9 cellular contexts compared by ENCODE assay signal in the genomic region with DNA sequence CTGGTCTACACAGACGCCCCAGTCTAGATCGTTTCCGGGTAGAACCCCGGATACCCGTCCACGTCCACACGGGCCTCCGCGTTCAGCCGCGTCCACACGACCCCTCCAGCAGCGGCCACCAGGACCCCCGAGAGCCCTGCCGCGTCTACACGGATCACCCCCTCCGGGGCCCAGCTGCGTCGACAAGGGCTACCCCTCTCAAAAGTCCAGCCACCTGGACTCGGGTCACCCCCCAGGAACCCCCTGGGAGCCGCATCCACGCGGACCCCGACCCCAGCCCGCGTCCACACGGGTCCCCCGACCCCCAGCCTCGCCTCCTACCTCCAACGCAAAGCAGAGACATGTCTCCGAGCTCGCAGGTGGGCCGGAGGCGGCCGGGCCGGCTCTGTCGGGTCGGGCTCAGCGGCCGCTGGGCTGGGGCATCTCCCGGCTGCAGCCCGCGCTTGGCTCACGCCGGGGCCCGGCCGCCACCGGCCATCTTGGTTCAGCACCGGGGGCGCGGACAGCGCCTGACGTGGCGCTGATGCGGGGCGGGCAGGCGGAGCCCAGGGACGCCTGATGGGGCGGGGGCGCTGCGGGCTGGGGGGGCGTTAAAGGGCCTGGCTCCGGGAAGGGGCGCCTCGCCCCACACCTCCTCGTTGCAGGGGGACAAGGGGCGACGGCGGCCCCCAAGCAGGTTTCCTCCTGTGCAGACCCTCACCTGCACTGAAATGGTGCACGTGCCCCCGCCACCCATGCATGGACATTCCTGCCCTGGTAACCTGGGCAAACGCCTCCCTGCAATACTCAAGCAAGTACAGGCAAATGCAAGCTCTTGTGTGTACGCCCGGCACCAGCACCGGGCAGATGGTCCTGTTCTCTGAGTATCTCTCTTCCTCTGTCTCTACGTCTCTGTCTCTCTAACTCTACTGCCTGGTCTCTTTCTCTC. TPM values are rescaled to one million over a fixed set of nuclear protein-coding genes. Genes with fewer than 3 reads are reported as not detected.
DNase-seq lines count a peak whose midpoint lies in the region; ATAC-seq, FAIRE-seq and TF ChIP-seq lines count a peak whose summit lies in the region.
"Had no signal": no experiment of that assay in that cellular context is flagged by ENCODE, and none has a peak within 500 bp of the region (broad histone marks: within the 10 kb centered on the region; RNA-seq: fewer than 3 reads in every experiment).

A gene (minus strand): TSS at position 498 of the 928 bp plus-strand sequence. CDS start 155 bp downstream, at position 343.

- DNase-seq in GM13977 (ENCODE audit: low spot score) (peak; percentile 85), NCI-H226 (peak; percentile 65), fibroblast of mammary gland (ENCODE audit: low read depth) (peak; percentile 20), neuronal stem cell (ENCODE audit: low spot score) (peak; percentile 79), GOT3 (lab: John Stamatoyannopoulos, UW) (no peak), small intestine (no peak)
- DNase-seq in activated T-cell treated with anti-CD3 and anti-CD28 coated beads, Interleukin-2, amount 50 U/mL, for 24 hours = peak; percentile 68

- H2BK12ac ChIP-seq in neuronal stem cell (ENCODE audit: low read length) = peak within 1 kb of the TSS; percentile 90

- no peaks in the 10 kb centered on the region for H3K79me1 ChIP-seq in neuronal stem cell (ENCODE audit: low read depth, low read length)

- H4K8ac ChIP-seq in neuronal stem cell (ENCODE audit: low read depth, low read length) = no peak within 1 kb of the TSS

- FAIRE-seq in small intestine (lab: Jason Lieb, UNC) = no peak

- H3K4me1 ChIP-seq in neuronal stem cell (ENCODE audit: control insufficient read depth in 2 of 2, insufficient read depth in 1 of 2, low read depth in 1 of 2, low read length in 2 of 2) (peaks cover 21 to 22% of the 10 kb centered on the region in 2 donors), small intestine (ENCODE audit: control insufficient read depth in 2 of 2, insufficient read depth in 1 of 2, low read depth in 1 of 2, low read length in 1 of 2) (peaks cover 0 to 2% of the 10 kb centered on the region in 2 donors)

- ATAC-seq in GM21717 (IDR thresholded peaks at IDR 0.05; ENCODE audit: unreplicated experiment) = no peak

- H2BK15ac ChIP-seq in neuronal stem cell (ENCODE audit: low read length) = peak within 1 kb of the TSS; percentile 37

- H3K9ac ChIP-seq in neuronal stem cell (ENCODE audit: low read depth, low read length, poor library complexity) = no peak within 1 kb of the TSS

- H2AFZ ChIP-seq in neuronal stem cell (ENCODE audit: low read length) = peak within 1 kb of the TSS; percentile 93

- H3K14ac ChIP-seq in neuronal stem cell (ENCODE audit: low read length) = no peak within 1 kb of the TSS

- H2AK5ac ChIP-seq in neuronal stem cell (ENCODE audit: low read depth, low read length) = no peak within 1 kb of the TSS

- H3K27me3 Mint-ChIP-seq in activated T-cell treated with anti-CD3 and anti-CD28 coated beads, Interleukin-2, amount 50 U/mL, for 24 hours = peaks cover 80% of the 10 kb centered on the region

- H2BK5ac ChIP-seq in neuronal stem cell (ENCODE audit: low read length) = no peak within 1 kb of the TSS

- H3K27me3 ChIP-seq in neuronal stem cell (ENCODE audit: control insufficient read depth in 3 of 3, insufficient read depth in 3 of 3, low read depth in 1 of 3, low read length in 3 of 3) (peaks cover 0 to 16% (median 5%) of the 10 kb centered on the region in 3 experiments), small intestine (ENCODE audit: control insufficient read depth in 2 of 2, insufficient read depth in 2 of 2, low read length in 2 of 2) (peaks cover 3 to 16% of the 10 kb centered on the region in 2 donors)

- in situ Hi-C loops in GM13977 (cut with MboI; ENCODE audit: low pct_unique_long_range_greater_than_20kb, low sequenced_read_pairs, unreplicated experiment) = no loop called here

- no peak within 1 kb of the TSS for H3K4me3 Mint-ChIP-seq in activated T-cell treated with anti-CD3 and anti-CD28 coated beads, Interleukin-2, amount 50 U/mL, for 24 hours

- H3K9me3 ChIP-seq in neuronal stem cell (replicated peaks in 1 of 2; ENCODE audit: control insufficient read depth in 2 of 2, insufficient read depth in 1 of 2, low read depth in 1 of 2, low read length in 2 of 2) (no peaks in the 10 kb centered on the region), small intestine (ENCODE audit: control insufficient read depth, low read depth) (no peaks in the 10 kb centered on the region)
- H3K9me3 ChIP-seq: SJSA1 had no signal

- H3K23ac ChIP-seq in neuronal stem cell (ENCODE audit: low read depth, low read length, poor library complexity) = peak within 1 kb of the TSS; percentile 65

- no peak within 1 kb of the TSS for H3K27ac ChIP-seq in neuronal stem cell (replicated peaks; ENCODE audit: low read length)
- no peak within 1 kb of the TSS for H3K27ac ChIP-seq in small intestine (ENCODE audit: low read depth in 1 of 2, low read length in 1 of 2)
- H3K27ac ChIP-seq: SJSA1 had no signal

- peaks cover 13% of the 10 kb centered on the region for H3K4me1 Mint-ChIP-seq in activated T-cell treated with anti-CD3 and anti-CD28 coated beads, Interleukin-2, amount 50 U/mL, for 24 hours (ENCODE audit: low read depth)

- peak within 1 kb of the TSS; percentile 73 for H3K4me2 ChIP-seq in neuronal stem cell (ENCODE audit: insufficient read depth, low read length, poor library complexity, severe bottlenecking)

- no peak within 1 kb of the TSS for H3K27ac Mint-ChIP-seq in activated T-cell treated with anti-CD3 and anti-CD28 coated beads, Interleukin-2, amount 50 U/mL, for 24 hours

- no peaks in the 10 kb centered on the region for H3K9me3 Mint-ChIP-seq in activated T-cell treated with anti-CD3 and anti-CD28 coated beads, Interleukin-2, amount 50 U/mL, for 24 hours

- H4K91ac ChIP-seq in neuronal stem cell (ENCODE audit: low read depth, low read length, poor library complexity) = no peak within 1 kb of the TSS

- H3K4me3 ChIP-seq in fibroblast of mammary gland (ENCODE audit: control insufficient read depth, low read depth, low read length) = no peak within 1 kb of the TSS
- peak within 1 kb of the TSS; percentile 62 to 63 for H3K4me3 ChIP-seq in neuronal stem cell (ENCODE audit: low read length in 2 of 2)
- no peak within 1 kb of the TSS for H3K4me3 ChIP-seq in small intestine (ENCODE audit: low read depth in 1 of 2, low read length in 2 of 2)
- H3K4me3 ChIP-seq: SJSA1 had no signal

- WGBS in neuronal stem cell (ENCODE audit: extremely low coverage in 2 of 2, insufficient read length in 2 of 2, insufficient replicate concordance in 1 of 2), 2 donors = no CpG with 5 or more reads among the region's 77 CpGs
- WGBS in small intestine, 3 donors = 3 to 9% (median 7%) methylated on average over 54 to 77 of the region's 77 CpGs

- no peak for TF ChIP-seq CTCF in GM13977 (IDR thresholded peaks at IDR 0.05; ENCODE audit: extremely low read depth, insufficient read depth, missing control alignments)
- TF ChIP-seq CTCF in fibroblast of mammary gland (conservative IDR thresholded peaks at IDR 0.05; ENCODE audit: control insufficient read depth, insufficient read depth, low read depth, low read length) = no peak

- peak within 1 kb of the TSS; percentile 80 for H3K18ac ChIP-seq in neuronal stem cell (ENCODE audit: low read length)

- H3K36me3 ChIP-seq in neuronal stem cell (replicated peaks in 1 of 2; ENCODE audit: control insufficient read depth in 2 of 2, insufficient read depth in 2 of 2, low read length in 2 of 2) (no peaks in the 10 kb centered on the region), small intestine (ENCODE audit: control insufficient read depth in 2 of 2, insufficient read depth in 2 of 2, low read length in 2 of 2) (no peaks in the 10 kb centered on the region)
- H3K36me3 ChIP-seq: SJSA1 had no signal

- no peaks in the 10 kb centered on the region for H3K36me3 Mint-ChIP-seq in activated T-cell treated with anti-CD3 and anti-CD28 coated beads, Interleukin-2, amount 50 U/mL, for 24 hours (ENCODE audit: low read depth)

- no peak within 1 kb of the TSS for H3K4ac ChIP-seq in neuronal stem cell (ENCODE audit: low read length)

- no peak within 1 kb of the TSS for H2BK120ac ChIP-seq in neuronal stem cell (ENCODE audit: low read depth, low read length)

RNA-seq across cellular contexts. Expression of the gene that starts here (rescaled TPM):
- 0.11 TPM for polyA plus RNA-seq in neuronal stem cell (2013, experiment 1 of 2)
- polyA plus RNA-seq in neuronal stem cell (2013, experiment 2 of 2) = 0.10 TPM
- polyA plus RNA-seq in small intestine = 1 to 10 TPM in 1 of 3 donors, not detected in 2; 1.1 TPM

Comparison
In these comparisons a context has a peak if more than half of its experiments do, and no peak if none do; other contexts are left out.
1. DNase-seq: peak in GM13977 (single experiment), NCI-H226 (single experiment), activated T-cell treated with anti-CD3 and anti-CD28 coated beads, Interleukin-2, amount 50 U/mL, for 24 hours (single experiment), fibroblast of mammary gland (single experiment) and neuronal stem cell (single experiment); none in GOT3 (single experiment) and small intestine (single experiment).
2. H3K4me3 ChIP-seq: peak in neuronal stem cell (2 of 2); none in fibroblast of mammary gland (single experiment) and small intestine (0 of 2).